In the genomic region with DNA sequence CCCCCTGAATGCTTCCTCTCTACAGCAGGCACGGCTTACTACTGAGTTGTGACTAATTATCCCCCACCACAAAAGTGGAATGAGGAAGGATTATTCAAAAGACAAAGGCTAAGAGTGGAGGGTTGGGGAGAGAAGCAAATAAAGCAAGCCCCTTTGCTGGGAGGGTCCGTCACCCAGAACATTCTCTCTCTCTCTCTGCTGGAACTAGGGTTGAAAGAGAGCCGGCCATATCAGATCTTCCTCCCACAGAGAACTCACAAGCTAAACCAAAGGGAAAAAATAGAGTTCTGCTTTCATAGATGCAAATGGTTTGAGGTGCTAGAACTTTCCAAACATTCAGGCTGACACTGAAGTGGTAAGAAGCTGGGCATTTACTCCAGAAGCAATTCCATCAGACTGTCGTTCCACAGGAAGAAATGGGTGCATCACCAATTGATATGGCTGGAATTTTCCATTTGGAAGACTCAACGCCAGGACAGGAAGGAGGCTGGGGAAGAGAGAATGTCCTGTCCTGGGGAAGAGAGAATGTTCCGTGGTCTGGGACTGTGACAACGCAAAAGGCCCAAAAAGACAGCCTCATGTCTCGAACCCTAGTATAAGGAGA, we compare ENCODE assay signal across 9 cellular contexts. TPM values are rescaled to one million over a fixed set of nuclear protein-coding genes. Genes with fewer than 3 reads are reported as not detected.
DNase-seq lines count a peak whose midpoint lies in the region; ATAC-seq and TF ChIP-seq lines count a peak whose summit lies in the region.
"Had no signal": no experiment of that assay in that cellular context is flagged by ENCODE, and none has a peak within 500 bp of the region (broad histone marks: within the 10 kb centered on the region; RNA-seq: fewer than 3 reads in every experiment).

No MANE protein-coding gene starts in this region.

- peak overlapping the region; percentile 43 to 100 (median 96); a peak in 21 of 22 replicates for H3K27ac ChIP-seq in BLaER1 treated with 17β-estradiol and CSF1 and Interleukin-3, amounts not matched to agents 10 nM and 100 nM
- H3K27ac ChIP-seq in Peyer's patch (peak overlapping the region; percentile 25 to 97 (median 54)), ovary (peak overlapping the region; percentile 52 to 95)

- H3K27me3 ChIP-seq in BLaER1 treated with 17β-estradiol and CSF1 and Interleukin-3, amounts not matched to agents 10 nM and 100 nM, result no peaks in the 10 kb centered on the region
- no peaks in the 10 kb centered on the region for H3K27me3 ChIP-seq in Peyer's patch
- no peaks in the 10 kb centered on the region for H3K27me3 ChIP-seq in ovary

- no peak for DNase-seq in Peyer's patch
- peak; percentile 40 for DNase-seq in fibroblast of villous mesenchyme (ENCODE audit: low read depth)
- no peak for DNase-seq in ovary
- DNase-seq: NCI-H2107 had no signal

- ATAC-seq in GM19455 (IDR thresholded peaks at IDR 0.05; ENCODE audit: unreplicated experiment), result no peak
- no peak for ATAC-seq in HG03045 (IDR thresholded peaks at IDR 0.05; ENCODE audit: unreplicated experiment)
- ATAC-seq in HG03025 (IDR thresholded peaks at IDR 0.05; ENCODE audit: low FRiP score, unreplicated experiment), result no peak
- no peak for ATAC-seq in HG02610 (IDR thresholded peaks at IDR 0.05; ENCODE audit: unreplicated experiment)

- intact Hi-C loops in ovary (cut with DNase I), result no loop called here

- no peak for TF ChIP-seq EP300 in ovary (IDR thresholded peaks at IDR 0.05)

- TF ChIP-seq CTCF in Peyer's patch (IDR thresholded peaks at IDR 0.05), result no peak
- TF ChIP-seq CTCF in fibroblast of villous mesenchyme (IDR thresholded peaks at IDR 0.05; ENCODE audit: insufficient read depth, low read depth, low read length), result no peak
- no peak for TF ChIP-seq CTCF in ovary (IDR thresholded peaks at IDR 0.05)

- H4K20me1 ChIP-seq in BLaER1 treated with 17β-estradiol and CSF1 and Interleukin-3, amounts not matched to agents 10 nM and 100 nM, result peaks cover 13 to 74% (median 57%) of the 10 kb centered on the region in 11 experiments; a peak in 17 of 22 replicates

- peak overlapping the region in 9 of 11 experiments; percentile 1 to 49 (median 24); a peak in 12 of 22 replicates for H3K9ac ChIP-seq in BLaER1 treated with 17β-estradiol and CSF1 and Interleukin-3, amounts not matched to agents 10 nM and 100 nM

- H3K4me3 ChIP-seq in BLaER1 treated with 17β-estradiol and CSF1 and Interleukin-3, amounts not matched to agents 10 nM and 100 nM, result peak overlapping the region in 2 of 10 experiments; percentile 28 to 35; a peak in 3 of 20 replicates
- no peak overlapping the region for H3K4me3 ChIP-seq in Peyer's patch
- no peak overlapping the region for H3K4me3 ChIP-seq in fibroblast of villous mesenchyme (ENCODE audit: low read depth, low read length)
- no peak overlapping the region for H3K4me3 ChIP-seq in ovary

- 34 to 48% (median 44%) methylated on average over 8 of the region's 8 CpGs for WGBS in ovary, 3 donors

- no peaks in the 10 kb centered on the region for H3K9me3 ChIP-seq in BLaER1 treated with 17β-estradiol and CSF1 and Interleukin-3, amounts not matched to agents 10 nM and 100 nM (replicated peaks in 1 of 11)
- H3K9me3 ChIP-seq in Peyer's patch (no peaks in the 10 kb centered on the region), ovary (no peaks in the 10 kb centered on the region)

- peak overlapping the region; percentile 90 to 100 (median 97) for H3K4me2 ChIP-seq in BLaER1 treated with 17β-estradiol and CSF1 and Interleukin-3, amounts not matched to agents 10 nM and 100 nM

- peaks cover 73 to 93% (median 78%) of the 10 kb centered on the region in 10 experiments for H3K4me1 ChIP-seq in BLaER1 treated with 17β-estradiol and CSF1 and Interleukin-3, amounts not matched to agents 10 nM and 100 nM
- H3K4me1 ChIP-seq in Peyer's patch (peaks cover 0 to 58% (median 32%) of the 10 kb centered on the region in 4 donors), ovary (ENCODE audit: insufficient read depth) (peaks cover 24% of the 10 kb centered on the region)

- H3K36me3 ChIP-seq in BLaER1 treated with 17β-estradiol and CSF1 and Interleukin-3, amounts not matched to agents 10 nM and 100 nM, result peaks cover 44 to 69% (median 61%) of the 10 kb centered on the region in 11 experiments
- H3K36me3 ChIP-seq in Peyer's patch (peaks cover 0 to 22% (median 0%) of the 10 kb centered on the region in 3 donors), ovary (no peaks in the 10 kb centered on the region)

- TF ChIP-seq POLR2A in Peyer's patch (IDR thresholded peaks at IDR 0.05) (no peak), ovary (IDR thresholded peaks at IDR 0.05) (no peak)

RNA-seq across cellular contexts. Expression of a gene that starts 7.9 kb away (rescaled TPM):
- total RNA-seq in Peyer's patch (100 to 1,000 TPM in 1 of 4 donors, 10 to 100 TPM in 3; 51.3 to 106 (median 94.0) TPM), fibroblast of villous mesenchyme (14.8 and 20.3 TPM in 2 replicates), ovary (10 to 100 TPM; 20.3 to 40.7 (median 31.2) TPM)
- 10 to 100 TPM in 1 of 2 donors, 1 to 10 TPM in 1; 8.3 to 23.5 TPM for polyA plus RNA-seq in ovary
